32 cellular contexts compared by ENCODE assay signal in the genomic region with DNA sequence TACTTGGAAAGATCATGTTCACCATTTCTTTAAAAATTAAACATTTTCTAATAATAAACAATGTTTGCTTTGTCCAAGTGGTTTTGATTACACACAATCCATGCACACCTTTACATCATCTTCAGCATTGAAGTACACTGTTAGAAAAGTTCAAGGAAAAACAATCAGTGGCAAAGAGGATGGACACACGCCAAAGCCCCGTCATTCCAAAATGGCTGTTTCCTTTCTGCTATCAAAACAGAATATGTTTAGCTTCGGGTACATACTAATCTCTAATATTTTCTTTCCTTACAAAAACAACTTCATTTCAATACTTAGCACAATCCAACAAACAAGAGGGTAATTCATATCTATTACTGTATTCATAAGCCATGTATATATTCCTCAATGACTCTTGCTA.
"Had no signal": no experiment of that assay in that cellular context is flagged by ENCODE, and none has a peak within 500 bp of the region (broad histone marks: within the 10 kb centered on the region; RNA-seq: fewer than 3 reads in every experiment).

No MANE protein-coding gene starts in this region.

- H3K9me3 ChIP-seq: gastrocnemius medialis, lower lobe of right lung, mucosa of descending colon, ovary, prostate gland, sigmoid colon, suprapubic skin, transverse colon had no signal

- H3K36me3 ChIP-seq: gastrocnemius medialis, lower lobe of right lung, ovary, prostate gland, sigmoid colon, suprapubic skin, transverse colon, WERI-Rb-1 had no signal

- H3K9me3 Mint-ChIP-seq: activated CD4-positive, alpha-beta memory T cell treated with anti-CD3 and anti-CD28 coated beads for 36 hours; activated naive CD4-positive, alpha-beta T cell treated with anti-CD3 and anti-CD28 coated beads, Interleukin-2, amount 10 ng/mL, durations not matched to agents 7 days and 5 days; activated naive CD8-positive, alpha-beta T cell treated with anti-CD3 and anti-CD28 coated beads, Interleukin-2, amount 10 ng/mL, durations not matched to agents 7 days and 5 days; central memory CD8-positive, alpha-beta T cell; nephron had no signal

- H3K4me3 Mint-ChIP-seq: activated CD4-positive, alpha-beta memory T cell treated with anti-CD3 and anti-CD28 coated beads for 36 hours; activated naive CD4-positive, alpha-beta T cell treated with anti-CD3 and anti-CD28 coated beads, Interleukin-2, amount 10 ng/mL, durations not matched to agents 7 days and 5 days; activated naive CD8-positive, alpha-beta T cell treated with anti-CD3 and anti-CD28 coated beads, Interleukin-2, amount 10 ng/mL, durations not matched to agents 7 days and 5 days; central memory CD8-positive, alpha-beta T cell; nephron; T-helper 17 cell had no signal

- H3K27ac ChIP-seq: gastrocnemius medialis, hepatocyte, lower lobe of right lung, ovary, prostate gland, sigmoid colon, suprapubic skin, transverse colon, WERI-Rb-1 had no signal

- H3K4me2 ChIP-seq: hepatocyte had no signal

- H3K4me3 ChIP-seq: gastrocnemius medialis, hepatocyte, lower lobe of right lung, mucosa of descending colon, ovary, prostate gland, sigmoid colon, suprapubic skin, transverse colon had no signal

- ATAC-seq: gastrocnemius medialis, lower lobe of right lung, mucosa of descending colon, T-helper 17 cell had no signal

- FAIRE-seq: bronchial epithelial cell, colon, endometrium, kidney, urothelium cell line had no signal

- H3K27ac Mint-ChIP-seq: activated CD4-positive, alpha-beta memory T cell treated with anti-CD3 and anti-CD28 coated beads for 36 hours; activated naive CD4-positive, alpha-beta T cell treated with anti-CD3 and anti-CD28 coated beads, Interleukin-2, amount 10 ng/mL, durations not matched to agents 7 days and 5 days; activated naive CD8-positive, alpha-beta T cell treated with anti-CD3 and anti-CD28 coated beads, Interleukin-2, amount 10 ng/mL, durations not matched to agents 7 days and 5 days; nephron; T-helper 17 cell had no signal

- H3K27me3 ChIP-seq: gastrocnemius medialis, hepatocyte, ovary, sigmoid colon, suprapubic skin, transverse colon had no signal

- DNase-seq: activated CD4-positive, alpha-beta memory T cell treated with anti-CD3 and anti-CD28 coated beads for 36 hours; activated CD4-positive, alpha-beta T cell treated with anti-CD3 and anti-CD28 coated beads for 48 hours; activated CD8-positive, alpha-beta memory T cell treated with anti-CD3 and anti-CD28 coated beads, Interleukin-2, amount 50 U/mL, for 4 hours; activated gamma-delta T cell; activated naive CD4-positive, alpha-beta T cell treated with anti-CD3 and anti-CD28 coated beads, Interleukin-2, amount 10 ng/mL, durations not matched to agents 7 days and 5 days; activated naive CD8-positive, alpha-beta T cell treated with anti-CD3 and anti-CD28 coated beads, Interleukin-2, amount 10 ng/mL, durations not matched to agents 7 days and 5 days; activated T-cell treated with anti-CD3 and anti-CD28 coated beads, Interleukin-2, amount 50 U/mL, for 1 hour; amniotic stem cell; effector CD8-positive, alpha-beta T cell; gastrocnemius medialis; glutamatergic neuron; kidney; lower lobe of right lung; mucosa of descending colon; ovary; sigmoid colon; stimulated activated CD4-positive, alpha-beta T cell treated with anti-CD3 and anti-CD28 coated beads, Interleukin-15, amount 100 ng/mL, for 24 hours; stimulated activated CD4-positive, alpha-beta T cell treated with anti-CD3 and anti-CD28 coated beads, Interleukin-2, amount 100 ng/mL, for 24 hours; stimulated activated naive CD4-positive, alpha-beta T cell; T-helper 17 cell; T1000; transverse colon; WERI-Rb-1 had no signal

- H3K36me3 Mint-ChIP-seq: activated CD4-positive, alpha-beta memory T cell treated with anti-CD3 and anti-CD28 coated beads for 36 hours; activated naive CD4-positive, alpha-beta T cell treated with anti-CD3 and anti-CD28 coated beads, Interleukin-2, amount 10 ng/mL, durations not matched to agents 7 days and 5 days; activated naive CD8-positive, alpha-beta T cell treated with anti-CD3 and anti-CD28 coated beads, Interleukin-2, amount 10 ng/mL, durations not matched to agents 7 days and 5 days had no signal

- H3K27me3 Mint-ChIP-seq: activated CD4-positive, alpha-beta memory T cell treated with anti-CD3 and anti-CD28 coated beads for 36 hours; activated naive CD4-positive, alpha-beta T cell treated with anti-CD3 and anti-CD28 coated beads, Interleukin-2, amount 10 ng/mL, durations not matched to agents 7 days and 5 days; activated naive CD8-positive, alpha-beta T cell treated with anti-CD3 and anti-CD28 coated beads, Interleukin-2, amount 10 ng/mL, durations not matched to agents 7 days and 5 days; central memory CD8-positive, alpha-beta T cell; T-helper 17 cell had no signal

- H2AFZ ChIP-seq: hepatocyte had no signal
